In the genomic region with DNA sequence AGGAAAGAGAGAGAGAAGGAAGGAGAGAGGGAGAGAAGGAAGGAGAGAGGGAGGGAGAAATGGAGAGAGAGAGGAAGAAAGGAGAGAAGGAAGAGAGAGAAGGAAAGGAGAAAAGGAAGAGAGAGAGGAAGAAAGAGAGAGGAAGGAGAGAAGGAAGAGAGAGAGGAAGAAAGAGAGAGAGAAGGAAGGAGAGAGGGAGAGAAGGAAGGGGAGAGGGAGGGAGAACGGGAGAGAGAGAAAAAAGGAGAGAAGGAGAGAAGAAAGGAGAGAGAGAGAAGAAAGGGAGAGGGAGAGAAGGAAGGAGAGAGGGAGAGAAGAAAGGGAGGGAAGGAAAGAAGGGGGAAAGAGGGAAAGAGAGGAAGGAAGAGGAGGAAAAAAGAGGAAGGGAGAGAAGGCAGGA, we compare ENCODE assay signal across 28 cellular contexts.
"Had no signal": no experiment of that assay in that cellular context is flagged by ENCODE, and none has a peak within 500 bp of the region (broad histone marks: within the 10 kb centered on the region; RNA-seq: fewer than 3 reads in every experiment).

No MANE protein-coding gene starts in this region.

- H3K4me3 Mint-ChIP-seq: stimulated activated effector memory CD8-positive, alpha-beta T cell treated with anti-CD3 and anti-CD28 coated beads, Interleukin-12 subunit alpha, Interleukin-12 subunit beta, amount 100 ng/mL, for 72 hours; stimulated activated memory B cell treated with anti-CD40 and anti-IgM and Interleukin-4, amounts not matched to agents 10 μg/mL and 1 μg/mL and 100 μg/mL, for 72 hours; stimulated activated naive B cell treated with anti-CD40 and anti-IgM and Interleukin-4, amounts not matched to agents 10 μg/mL and 1 μg/mL and 100 μg/mL, for 72 hours; stimulated activated naive CD8-positive, alpha-beta T cell treated with anti-CD3 and anti-CD28 coated beads, Interleukin-15, amount 100 ng/mL, for 72 hours; stimulated activated naive CD8-positive, alpha-beta T cell treated with anti-CD3 and anti-CD28 coated beads, Interleukin-15, Interleukin-2, amounts not matched to agents 100 ng/mL and 50 ng/mL, for 24 hours; type B pancreatic cell had no signal

- ATAC-seq: stimulated activated effector memory CD8-positive, alpha-beta T cell treated with anti-CD3 and anti-CD28 coated beads, Interleukin-12 subunit alpha, Interleukin-12 subunit beta, amount 100 ng/mL, for 72 hours; stimulated activated memory B cell treated with anti-CD40 and anti-IgM and Interleukin-4, amounts not matched to agents 10 μg/mL and 1 μg/mL and 100 μg/mL, for 72 hours; stimulated activated naive B cell treated with anti-CD40 and anti-IgM and Interleukin-4, amounts not matched to agents 10 μg/mL and 1 μg/mL and 100 μg/mL, for 72 hours; stimulated activated naive CD8-positive, alpha-beta T cell treated with anti-CD3 and anti-CD28 coated beads, Interleukin-15, amount 100 ng/mL, for 72 hours; stimulated activated naive CD8-positive, alpha-beta T cell treated with anti-CD3 and anti-CD28 coated beads, Interleukin-15, Interleukin-2, amounts not matched to agents 100 U/mL and 50 U/mL, for 24 hours; upper lobe of right lung had no signal

- H3K27ac Mint-ChIP-seq: stimulated activated effector memory CD8-positive, alpha-beta T cell treated with anti-CD3 and anti-CD28 coated beads, Interleukin-12 subunit alpha, Interleukin-12 subunit beta, amount 100 ng/mL, for 72 hours; stimulated activated memory B cell treated with anti-CD40 and anti-IgM and Interleukin-4, amounts not matched to agents 10 μg/mL and 1 μg/mL and 100 μg/mL, for 72 hours; stimulated activated naive B cell treated with anti-CD40 and anti-IgM and Interleukin-4, amounts not matched to agents 10 μg/mL and 1 μg/mL and 100 μg/mL, for 72 hours; stimulated activated naive CD8-positive, alpha-beta T cell treated with anti-CD3 and anti-CD28 coated beads, Interleukin-15, amount 100 ng/mL, for 72 hours; stimulated activated naive CD8-positive, alpha-beta T cell treated with anti-CD3 and anti-CD28 coated beads, Interleukin-15, Interleukin-2, amounts not matched to agents 100 ng/mL and 50 ng/mL, for 24 hours; type B pancreatic cell had no signal

- H3K4me1 Mint-ChIP-seq: stimulated activated effector memory CD8-positive, alpha-beta T cell treated with anti-CD3 and anti-CD28 coated beads, Interleukin-12 subunit alpha, Interleukin-12 subunit beta, amount 100 ng/mL, for 72 hours; stimulated activated memory B cell treated with anti-CD40 and anti-IgM and Interleukin-4, amounts not matched to agents 10 μg/mL and 1 μg/mL and 100 μg/mL, for 72 hours; stimulated activated naive B cell treated with anti-CD40 and anti-IgM and Interleukin-4, amounts not matched to agents 10 μg/mL and 1 μg/mL and 100 μg/mL, for 72 hours; stimulated activated naive CD8-positive, alpha-beta T cell treated with anti-CD3 and anti-CD28 coated beads, Interleukin-15, amount 100 ng/mL, for 72 hours had no signal

- H3K27ac ChIP-seq: stomach, suprapubic skin, testis, thoracic aorta, thyroid gland, tibial artery, tibial nerve, transverse colon, upper lobe of left lung, upper lobe of right lung, uterus, vagina had no signal

- H3K4me3 ChIP-seq: stomach, suprapubic skin, testis, thoracic aorta, thyroid gland, tibial artery, tibial nerve, transverse colon, upper lobe of left lung, upper lobe of right lung, uterus, vagina had no signal

- DNase-seq: stimulated activated CD4-positive, alpha-beta T cell treated with anti-CD3 and anti-CD28 coated beads, Interleukin-2, amount 100 ng/mL, for 48 hours; stimulated activated CD4-positive, alpha-beta T cell treated with anti-CD3 and anti-CD28 coated beads, Interleukin-4, amount 100 ng/mL, for 1 hour; stimulated activated CD4-positive, alpha-beta T cell treated with anti-CD3 and anti-CD28 coated beads, Interleukin-4, amount 100 ng/mL, for 24 hours; stimulated activated CD4-positive, alpha-beta T cell treated with anti-CD3 and anti-CD28 coated beads, Interleukin-4, amount 100 ng/mL, for 4 hours; stimulated activated CD8-positive, alpha-beta memory T cell treated with anti-CD3 and anti-CD28 coated beads, Interleukin-4, amount 100 ng/mL, for 48 hours; stimulated activated naive B cell treated with anti-CD40 and anti-IgM and Interleukin-4, amounts not matched to agents 10 μg/mL and 1 μg/mL and 100 μg/mL, for 72 hours; stimulated activated naive CD4-positive, alpha-beta T cell; stimulated activated naive CD4-positive, alpha-beta T cell treated with Interleukin-2 at 50 U/mL for 16 hours; stimulated activated naive CD8-positive, alpha-beta T cell treated with anti-CD3 and anti-CD28 coated beads, Interleukin-15, amount 100 ng/mL, for 72 hours; stimulated activated naive CD8-positive, alpha-beta T cell treated with anti-CD3 and anti-CD28 coated beads, Interleukin-15, Interleukin-2, amounts not matched to agents 100 U/mL and 50 U/mL, for 24 hours; stomach; substantia nigra; testis; thyroid gland; tibial artery; transverse colon; trophoblast cell; upper lobe of left lung; upper lobe of right lung; uterus had no signal

- H3K27me3 ChIP-seq: suprapubic skin, testis, thyroid gland, tibial artery, tibial nerve, transverse colon, upper lobe of left lung, upper lobe of right lung, uterus, vagina had no signal

- H3K9me3 Mint-ChIP-seq: type B pancreatic cell had no signal

- H3K36me3 Mint-ChIP-seq: stimulated activated effector memory CD8-positive, alpha-beta T cell treated with anti-CD3 and anti-CD28 coated beads, Interleukin-12 subunit alpha, Interleukin-12 subunit beta, amount 100 ng/mL, for 72 hours; stimulated activated memory B cell treated with anti-CD40 and anti-IgM and Interleukin-4, amounts not matched to agents 10 μg/mL and 1 μg/mL and 100 μg/mL, for 72 hours; stimulated activated naive B cell treated with anti-CD40 and anti-IgM and Interleukin-4, amounts not matched to agents 10 μg/mL and 1 μg/mL and 100 μg/mL, for 72 hours; type B pancreatic cell had no signal

- H3K27me3 Mint-ChIP-seq: stimulated activated memory B cell treated with anti-CD40 and anti-IgM and Interleukin-4, amounts not matched to agents 10 μg/mL and 1 μg/mL and 100 μg/mL, for 72 hours; stimulated activated naive B cell treated with anti-CD40 and anti-IgM and Interleukin-4, amounts not matched to agents 10 μg/mL and 1 μg/mL and 100 μg/mL, for 72 hours; stimulated activated naive CD8-positive, alpha-beta T cell treated with anti-CD3 and anti-CD28 coated beads, Interleukin-15, amount 100 ng/mL, for 72 hours; stimulated activated naive CD8-positive, alpha-beta T cell treated with anti-CD3 and anti-CD28 coated beads, Interleukin-15, Interleukin-2, amounts not matched to agents 100 ng/mL and 50 ng/mL, for 24 hours had no signal

- H3K9me3 ChIP-seq: suprapubic skin, testis, thoracic aorta, thyroid gland, tibial artery, transverse colon, upper lobe of left lung, upper lobe of right lung, uterus, vagina had no signal

- H3K36me3 ChIP-seq: stomach, suprapubic skin, thoracic aorta, thyroid gland, tibial artery, tibial nerve, transverse colon, upper lobe of left lung, upper lobe of right lung, uterus, vagina had no signal

- H3K4me1 ChIP-seq: stomach, suprapubic skin, testis, thyroid gland, tibial artery, tibial nerve, transverse colon, upper lobe of left lung, upper lobe of right lung, uterus, vagina had no signal
